Comparison of ENCODE assay signal across 1 cellular context in the genomic region with DNA sequence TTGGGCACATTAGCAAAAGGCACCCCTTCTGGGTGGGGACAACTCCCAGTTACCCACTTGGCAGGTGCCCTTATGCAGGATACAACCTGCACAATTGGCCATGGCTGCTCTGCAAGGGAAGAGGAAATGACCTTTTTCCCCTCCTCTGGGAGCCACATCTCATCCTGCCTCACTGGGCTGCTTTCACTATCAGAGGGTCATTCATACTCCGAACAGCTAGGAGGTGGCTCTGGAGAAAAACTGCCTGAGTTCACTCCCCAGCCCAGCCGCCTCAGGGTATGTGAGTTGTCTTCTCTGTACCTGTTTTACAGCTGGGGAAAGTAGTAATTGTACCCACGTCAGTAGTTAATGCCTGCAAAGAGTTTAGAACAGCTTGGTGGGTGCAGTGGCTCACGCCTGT.
TF ChIP-seq lines count a peak whose summit lies in the region.

No MANE protein-coding gene starts in this region.

TF ChIP-seq in endothelial cell of umbilical vein, 7 proteins besides CTCF, POLR2A, EP300 and RAD21:
- TF ChIP-seq MAX (IDR thresholded peaks at IDR 0.05; ENCODE audit: insufficient read depth, insufficient read length) (no peak), EZH2 (IDR thresholded peaks at IDR 0.05; ENCODE audit: borderline replicate concordance, low read depth, low read length, severe bottlenecking) (no peak), MYC (IDR thresholded peaks at IDR 0.05; ENCODE audit: low read depth, low read length) (no peak), JUN (IDR thresholded peaks at IDR 0.05; ENCODE audit: borderline replicate concordance, insufficient read depth, insufficient read length, low read depth) (no peak)
